Comparison of ENCODE assay signal across 19 cellular contexts in genomic region chr6:128463942-128464341, GRCh38. TPM values are rescaled to one million over a fixed set of nuclear protein-coding genes. Genes with fewer than 3 reads are reported as not detected.
DNase-seq lines count a peak whose midpoint lies in the region; ATAC-seq and TF ChIP-seq lines count a peak whose summit lies in the region.
"Had no signal": no experiment of that assay in that cellular context is flagged by ENCODE, and none has a peak within 500 bp of the region (broad histone marks: within the 10 kb centered on the region; RNA-seq: fewer than 3 reads in every experiment).

No MANE protein-coding gene starts in this region.

- no peak overlapping the region for H2AFZ ChIP-seq in GM23338

- DNase-seq in HFFc6 = no peak
- no peak for DNase-seq in RWPE2 (ENCODE audit: low spot score)
- DNase-seq in epithelial cell of esophagus (ENCODE audit: low read depth) = peak; percentile 46
- peak; percentile 76 for DNase-seq in renal cortical epithelial cell (ENCODE audit: low read depth)
- DNase-seq in posterior vena cava (ENCODE audit: low spot score) = no peak
- no peak for DNase-seq in activated CD4-positive, CD25-positive, alpha-beta regulatory T cell treated with anti-CD3 and anti-CD28 coated beads, Interleukin-2, amount 50 U/mL, for 72 hours
- DNase-seq in GM23338 (ENCODE audit: low spot score) = no peak
- DNase-seq: activated CD4-positive, alpha-beta T cell treated with anti-CD3 and anti-CD28 coated beads for 4 hours; CD4-positive, alpha-beta memory T cell; heart right ventricle; mucosa of descending colon; NCI-H187; NCI-H510A treated with DMSO at 0.1 percent for 48 hours; Peyer's patch; posterior cingulate gyrus had no signal

- H3K9me3 Mint-ChIP-seq in HFFc6 (no peaks in the 10 kb centered on the region; the same call in 1 of the 2 replicates), GM23338 (no peaks in the 10 kb centered on the region)
- H3K9me3 Mint-ChIP-seq: CD4-positive, alpha-beta memory T cell; T-helper 1 cell treated with Interleukin-12 subunit alpha and Interleukin-12 subunit beta and Interleukin-4 antibody, amounts not matched to agents 30 μg/mL and 1 μg/mL, for 36 hours had no signal

- peaks cover 74% of the 10 kb centered on the region for H3K79me2 ChIP-seq in GM23338 (replicated peaks; ENCODE audit: insufficient read depth)

- no peaks in the 10 kb centered on the region; the same call in 1 of the 2 replicates for H4K20me1 ChIP-seq in GM23338 (replicated peaks; ENCODE audit: insufficient read depth)

- H3K4me3 ChIP-seq in RWPE2 (ENCODE audit: severe bottlenecking) = no peak overlapping the region
- H3K4me3 ChIP-seq in epithelial cell of esophagus (ENCODE audit: low read length) = no peak overlapping the region
- H3K4me3 ChIP-seq in GM23338 = no peak overlapping the region
- H3K4me3 ChIP-seq: heart right ventricle, mucosa of descending colon, Peyer's patch had no signal

- H3K4me1 Mint-ChIP-seq in HFFc6 (ENCODE audit: low read depth) (peaks cover 36% of the 10 kb centered on the region), GM23338 (peaks cover 2% of the 10 kb centered on the region; the same call in 1 of the 3 replicates)
- H3K4me1 Mint-ChIP-seq: CD4-positive, alpha-beta memory T cell had no signal

- no peaks in the 10 kb centered on the region for H3K9me2 ChIP-seq in GM23338 (ENCODE audit: insufficient read depth)

- H3K36me3 ChIP-seq in RWPE2 (ENCODE audit: low read depth) (peaks cover 13% of the 10 kb centered on the region), GM23338 (ENCODE audit: insufficient read depth) (no peaks in the 10 kb centered on the region)
- H3K36me3 ChIP-seq: heart right ventricle, Peyer's patch had no signal

- no peaks in the 10 kb centered on the region for H3K9me3 ChIP-seq in RWPE2 (ENCODE audit: severe bottlenecking)
- H3K9me3 ChIP-seq: heart right ventricle, mucosa of descending colon, Peyer's patch had no signal

- H3K4me2 ChIP-seq in GM23338 = no peak overlapping the region

- peaks cover 8% of the 10 kb centered on the region for H3K36me3 Mint-ChIP-seq in HFFc6 (ENCODE audit: low read depth)
- no peaks in the 10 kb centered on the region for H3K36me3 Mint-ChIP-seq in GM23338 (ENCODE audit: low read depth)
- H3K36me3 Mint-ChIP-seq: CD4-positive, alpha-beta memory T cell had no signal

- intact Hi-C loops in posterior vena cava (cut with DNase I) = no loop called here

- H3K27me3 ChIP-seq in RWPE2 (ENCODE audit: insufficient read depth, poor library complexity, severe bottlenecking) (no peaks in the 10 kb centered on the region), GM23338 (ENCODE audit: insufficient read depth) (no peaks in the 10 kb centered on the region)
- H3K27me3 ChIP-seq: heart right ventricle, Peyer's patch had no signal

- H3K4me1 ChIP-seq in RWPE2 (ENCODE audit: insufficient read depth, poor library complexity, severe bottlenecking) = peaks cover 29% of the 10 kb centered on the region
- H3K4me1 ChIP-seq in GM23338 (ENCODE audit: insufficient read depth) = 0 out of 2 replicates have a peak, but pooled peaks cover 3% of the 10 kb centered on the region

- no peak overlapping the region for H3K4me3 Mint-ChIP-seq in HFFc6
- H3K4me3 Mint-ChIP-seq in GM23338 = no peak overlapping the region
- H3K4me3 Mint-ChIP-seq: activated naive CD8-positive, alpha-beta T cell; CD4-positive, alpha-beta memory T cell; T-helper 1 cell treated with Interleukin-12 subunit alpha and Interleukin-12 subunit beta and Interleukin-4 antibody, amounts not matched to agents 30 μg/mL and 1 μg/mL, for 36 hours had no signal

- peak; percentile 75 for ATAC-seq in RWPE2 (ENCODE audit: low read depth)
- ATAC-seq in GM23338 = no peak
- ATAC-seq: esophagus mucosa, heart right ventricle, mucosa of descending colon had no signal

- no peak for TF ChIP-seq CTCF in HFFc6 (IDR thresholded peaks at IDR 0.05)
- TF ChIP-seq CTCF in RWPE2 (IDR thresholded peaks at IDR 0.05; ENCODE audit: poor library complexity, severe bottlenecking) = no peak
- TF ChIP-seq CTCF in epithelial cell of esophagus (IDR thresholded peaks at IDR 0.05; ENCODE audit: insufficient read depth, low read depth, low read length, missing control alignments) = no peak
- TF ChIP-seq CTCF in GM23338 (conservative IDR thresholded peaks at IDR 0.05; ENCODE audit: low read depth in 2 of 2) = no peak

- H3K27me3 Mint-ChIP-seq in HFFc6 (ENCODE audit: insufficient read depth) = no peaks in the 10 kb centered on the region
- no peaks in the 10 kb centered on the region for H3K27me3 Mint-ChIP-seq in GM23338 (ENCODE audit: insufficient read depth, low read depth, poor library complexity)
- H3K27me3 Mint-ChIP-seq: activated naive CD8-positive, alpha-beta T cell had no signal

- H3F3A ChIP-seq in GM23338 (replicated peaks; ENCODE audit: low read depth) = no peaks in the 10 kb centered on the region

- H3K27ac Mint-ChIP-seq in HFFc6 (peak overlapping the region; percentile 9; the same call in 1 of the 2 replicates), GM23338 (no peak overlapping the region)
- H3K27ac Mint-ChIP-seq: activated naive CD8-positive, alpha-beta T cell; CD4-positive, alpha-beta memory T cell; T-helper 1 cell treated with Interleukin-12 subunit alpha and Interleukin-12 subunit beta and Interleukin-4 antibody, amounts not matched to agents 30 μg/mL and 1 μg/mL, for 36 hours had no signal

- H3K27ac ChIP-seq in RWPE2 (ENCODE audit: poor library complexity, severe bottlenecking) (peak overlapping the region; percentile 60), GM23338 (ENCODE audit: low read depth) (no peak overlapping the region)
- H3K27ac ChIP-seq: heart right ventricle, HL-60, Peyer's patch had no signal

TF ChIP-seq in GM23338, 12 proteins besides CTCF, POLR2A, EP300 and RAD21 (continues in another document):
- TF ChIP-seq CREB1 (CRISPR knock-in tag; IDR thresholded peaks at IDR 0.05; ENCODE audit: low read depth) = no peak
- TF ChIP-seq, protein P1, sequence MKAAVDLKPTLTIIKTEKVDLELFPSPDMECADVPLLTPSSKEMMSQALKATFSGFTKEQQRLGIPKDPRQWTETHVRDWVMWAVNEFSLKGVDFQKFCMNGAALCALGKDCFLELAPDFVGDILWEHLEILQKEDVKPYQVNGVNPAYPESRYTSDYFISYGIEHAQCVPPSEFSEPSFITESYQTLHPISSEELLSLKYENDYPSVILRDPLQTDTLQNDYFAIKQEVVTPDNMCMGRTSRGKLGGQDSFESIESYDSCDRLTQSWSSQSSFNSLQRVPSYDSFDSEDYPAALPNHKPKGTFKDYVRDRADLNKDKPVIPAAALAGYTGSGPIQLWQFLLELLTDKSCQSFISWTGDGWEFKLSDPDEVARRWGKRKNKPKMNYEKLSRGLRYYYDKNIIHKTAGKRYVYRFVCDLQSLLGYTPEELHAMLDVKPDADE (IDR thresholded peaks at IDR 0.05) = no peak
- TF ChIP-seq EZH2phosphoT487 (IDR thresholded peaks at IDR 0.05; ENCODE audit: unreplicated experiment) = no peak
- TF ChIP-seq STAT1 (IDR thresholded peaks at IDR 0.05; ENCODE audit: unreplicated experiment) = no peak
- TF ChIP-seq EZH2 (IDR thresholded peaks at IDR 0.05; ENCODE audit: low read depth, unreplicated experiment) = no peak
- TF ChIP-seq, protein P2, sequence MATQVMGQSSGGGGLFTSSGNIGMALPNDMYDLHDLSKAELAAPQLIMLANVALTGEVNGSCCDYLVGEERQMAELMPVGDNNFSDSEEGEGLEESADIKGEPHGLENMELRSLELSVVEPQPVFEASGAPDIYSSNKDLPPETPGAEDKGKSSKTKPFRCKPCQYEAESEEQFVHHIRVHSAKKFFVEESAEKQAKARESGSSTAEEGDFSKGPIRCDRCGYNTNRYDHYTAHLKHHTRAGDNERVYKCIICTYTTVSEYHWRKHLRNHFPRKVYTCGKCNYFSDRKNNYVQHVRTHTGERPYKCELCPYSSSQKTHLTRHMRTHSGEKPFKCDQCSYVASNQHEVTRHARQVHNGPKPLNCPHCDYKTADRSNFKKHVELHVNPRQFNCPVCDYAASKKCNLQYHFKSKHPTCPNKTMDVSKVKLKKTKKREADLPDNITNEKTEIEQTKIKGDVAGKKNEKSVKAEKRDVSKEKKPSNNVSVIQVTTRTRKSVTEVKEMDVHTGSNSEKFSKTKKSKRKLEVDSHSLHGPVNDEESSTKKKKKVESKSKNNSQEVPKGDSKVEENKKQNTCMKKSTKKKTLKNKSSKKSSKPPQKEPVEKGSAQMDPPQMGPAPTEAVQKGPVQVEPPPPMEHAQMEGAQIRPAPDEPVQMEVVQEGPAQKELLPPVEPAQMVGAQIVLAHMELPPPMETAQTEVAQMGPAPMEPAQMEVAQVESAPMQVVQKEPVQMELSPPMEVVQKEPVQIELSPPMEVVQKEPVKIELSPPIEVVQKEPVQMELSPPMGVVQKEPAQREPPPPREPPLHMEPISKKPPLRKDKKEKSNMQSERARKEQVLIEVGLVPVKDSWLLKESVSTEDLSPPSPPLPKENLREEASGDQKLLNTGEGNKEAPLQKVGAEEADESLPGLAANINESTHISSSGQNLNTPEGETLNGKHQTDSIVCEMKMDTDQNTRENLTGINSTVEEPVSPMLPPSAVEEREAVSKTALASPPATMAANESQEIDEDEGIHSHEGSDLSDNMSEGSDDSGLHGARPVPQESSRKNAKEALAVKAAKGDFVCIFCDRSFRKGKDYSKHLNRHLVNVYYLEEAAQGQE (IDR thresholded peaks at IDR 0.05; ENCODE audit: unreplicated experiment) = no peak

RNA-seq across cellular contexts. Expression of gene PTPRK, which starts 56.5 kb away (rescaled TPM):
- 100 to 1,000 TPM in 3 of 6 experiments, 10 to 100 TPM in 3; 92.8 to 104 (median 97.3) TPM for total RNA-seq in HFFc6 (2021; fragmentation: NEBNext Ultra II Directional; extraction: Animal tissue kit (Norgen Biotek cat#: 25700))
- 104 and 124 TPM in 2 replicates for total RNA-seq in renal cortical epithelial cell
- 10 to 100 TPM; 23.7 to 30.2 TPM for total RNA-seq in posterior vena cava
- 46.1 and 56.4 TPM in 2 replicates for total RNA-seq in GM23338 (2014; rRNA removed; shearing (Covaris generic))
- polyA plus RNA-seq in GM23338 (2016; fragmentation: Nextera tagmentation; extraction: Ambion mirVana) = 20.7 and 26.9 TPM in 2 replicates

Comparison
In these comparisons a context has a peak if more than half of its experiments do, and no peak if none do; other contexts are left out.
1. DNase-seq: peak in epithelial cell of esophagus (single experiment) and renal cortical epithelial cell (single experiment); none in HFFc6 (single experiment), RWPE2 (single experiment), posterior vena cava (single experiment), activated CD4-positive, CD25-positive, alpha-beta regulatory T cell treated with anti-CD3 and anti-CD28 coated beads, Interleukin-2, amount 50 U/mL, for 72 hours (single experiment) and GM23338 (single experiment).